14 cellular contexts compared by ENCODE assay signal in genomic region chr14:29925736-29926135, GRCh38. TPM values are rescaled to one million over a fixed set of nuclear protein-coding genes. Genes with fewer than 3 reads are reported as not detected.
A peak's percentile ranks its signal among the peaks of the same experiment; 100 is the strongest.
DNase-seq lines count a peak whose midpoint lies in the region; ATAC-seq, FAIRE-seq and TF ChIP-seq lines count a peak whose summit lies in the region.
"Had no signal": no experiment of that assay in that cellular context is flagged by ENCODE, and none has a peak within 500 bp of the region (broad histone marks: within the 10 kb centered on the region; RNA-seq: fewer than 3 reads in every experiment).

No MANE protein-coding gene starts in this region.

- BruUV-seq in HepG2 (replicated peaks; lab: Mats Ljungman, UMichigan): no TSS peak

- TF ChIP-seq POLR2A in HepG2 (IDR thresholded peaks at IDR 0.05; ENCODE audit: insufficient read depth in 1 of 2, low read depth in 2 of 2, low read length in 2 of 2) (no peak), right lobe of liver (IDR thresholded peaks at IDR 0.05) (no peak)

- ATAC-seq in HepG2 (no peak), right lobe of liver (no peak), lower lobe of right lung (no peak)
- ATAC-seq: activated T-cell treated with anti-CD3 and anti-CD28 coated beads, Interleukin-2, amount 50 U/mL, for 4 hours; Right ventricle myocardium inferior had no signal

- no peak for DNase-seq in HepG2 (ENCODE audit: low spot score)
- no peak for DNase-seq in right lobe of liver
- DNase-seq in lower lobe of right lung: no peak
- no peak for DNase-seq in activated CD4-positive, CD25-positive, alpha-beta regulatory T cell (lab: John Stamatoyannopoulos, UW)
- no peak for DNase-seq in NCI-H748 treated with DMSO at 0.1 percent for 48 hours (lab: John Stamatoyannopoulos, UW)
- DNase-seq in NCI-H526 (lab: John Stamatoyannopoulos, UW): no peak
- DNase-seq in substantia nigra (lab: John Stamatoyannopoulos, UW): no peak
- DNase-seq: activated T-cell treated with anti-CD3 and anti-CD28 coated beads, Interleukin-2, amount 50 U/mL, for 4 hours; Karpas-422; NCI-H510A treated with DMSO at 0.1 percent for 48 hours; stimulated activated CD4-positive, alpha-beta T cell treated with anti-CD3 and anti-CD28 coated beads, Interleukin-12 subunit alpha, Interleukin-12 subunit beta, amount 100 ng/mL, for 4 hours had no signal

- no peaks in the 10 kb centered on the region for H3K79me2 ChIP-seq in HepG2 (ENCODE audit: insufficient read depth, low read length)

- H3K9me3 ChIP-seq in HepG2 (ENCODE audit: low read length) (no peaks in the 10 kb centered on the region), right lobe of liver (no peaks in the 10 kb centered on the region), lower lobe of right lung (no peaks in the 10 kb centered on the region)

- TF ChIP-seq EP300 in HepG2 (IDR thresholded peaks at IDR 0.05; ENCODE audit: low read depth in 2 of 2, low read length in 2 of 2) (no peak), HepG2 (CRISPR knock-in tag; IDR thresholded peaks at IDR 0.05; ENCODE audit: borderline replicate concordance) (no peak)

- intact Hi-C loops in HepG2 (cut with micrococcal nuclease; ENCODE audit: unreplicated experiment) (loop anchor here (5.0 kb wide), 1 partner anchor 1173 kb away; no protein-coding TSS in a partner anchor), right lobe of liver (cut with DNase I) (no loop called here), lower lobe of right lung (cut with DNase I) (no loop called here)

- H3K4me3 ChIP-seq in HepG2 (replicated peaks in 1 of 3; ENCODE audit: insufficient read depth in 1 of 3, low read depth in 2 of 3, low read length in 3 of 3) (no peak overlapping the region), right lobe of liver (no peak overlapping the region), lower lobe of right lung (peak overlapping the region; percentile 69)

- H3K4me1 Mint-ChIP-seq in brain: peaks cover 30% of the 10 kb centered on the region

- H3K27me3 Mint-ChIP-seq in brain: peaks cover 12% of the 10 kb centered on the region

- no peaks in the 10 kb centered on the region for H4K20me1 ChIP-seq in HepG2 (ENCODE audit: insufficient read depth, low read length)

- no peaks in the 10 kb centered on the region for H3K36me3 ChIP-seq in HepG2 (replicated peaks in 1 of 2; ENCODE audit: control insufficient read depth in 1 of 2, insufficient read depth in 2 of 2, low read length in 2 of 2)
- H3K36me3 ChIP-seq in right lobe of liver: no peaks in the 10 kb centered on the region
- H3K36me3 ChIP-seq in lower lobe of right lung: no peaks in the 10 kb centered on the region

- no peaks in the 10 kb centered on the region for H3K36me3 Mint-ChIP-seq in brain

- no peaks in the 10 kb centered on the region for H3K9me3 Mint-ChIP-seq in brain
- H3K9me3 Mint-ChIP-seq: activated T-cell treated with anti-CD3 and anti-CD28 coated beads, Interleukin-2, amount 50 U/mL, for 4 hours had no signal

- TF ChIP-seq CTCF in HepG2 (CRISPR knock-in tag; IDR thresholded peaks at IDR 0.05) (no peak), right lobe of liver (IDR thresholded peaks at IDR 0.05) (no peak), brain (conservative IDR thresholded peaks at IDR 0.05) (no peak), lower lobe of right lung (IDR thresholded peaks at IDR 0.05) (no peak)

- H3K4me3 Mint-ChIP-seq in brain: peak overlapping the region; percentile 93 to 99 (median 97)
- H3K4me3 Mint-ChIP-seq: activated T-cell treated with anti-CD3 and anti-CD28 coated beads, Interleukin-2, amount 50 U/mL, for 4 hours had no signal

- no peak for FAIRE-seq in HepG2 (lab: Jason Lieb, UNC)

- H3K27ac ChIP-seq in HepG2 (ENCODE audit: extremely low read length, insufficient read depth, low read length): no peak overlapping the region
- H3K27ac ChIP-seq in right lobe of liver: no peak overlapping the region
- no peak overlapping the region for H3K27ac ChIP-seq in lower lobe of right lung
- no peak overlapping the region for H3K27ac ChIP-seq in substantia nigra (ENCODE audit: low read depth, low read length, poor library complexity, severe bottlenecking)

- H3K27ac Mint-ChIP-seq in brain: peak overlapping the region in 4 of 5 experiments; percentile 47 to 91 (median 76)

- no peak for TF ChIP-seq RAD21 in HepG2 (CRISPR knock-in tag; IDR thresholded peaks at IDR 0.05)

- CTCF ChIA-PET in HepG2 (lab: Yijun Ruan, JAX; ENCODE audit: low intra/inter-chr PET ratio, low total read pairs): no interaction called here

- 25% methylated on average over 3 of the region's 3 CpGs for WGBS in HepG2 (ENCODE audit: low lambda C conversion rate)
- WGBS in right lobe of liver (ENCODE audit: insufficient coverage, low coverage, low lambda C conversion rate, missing lambda C conversion rate): 48% methylated on average over 3 of the region's 3 CpGs

- POLR2A ChIA-PET in HepG2 (lab: Yijun Ruan, JAX): no interaction called here

- in situ Hi-C loops in HepG2 (cut with HindIII; ENCODE audit: extremely low pct_ligation_motif_present, low pct_unique_long_range_greater_than_20kb): no loop called here

- H3K9ac ChIP-seq in HepG2 (ENCODE audit: insufficient read depth, low read depth, low read length): no peak overlapping the region

- no peak overlapping the region for H3K4me2 ChIP-seq in HepG2 (ENCODE audit: low read depth, low read length)

- H3K4me1 ChIP-seq in HepG2 (ENCODE audit: insufficient read depth, low read length) (peaks cover 10% of the 10 kb centered on the region), right lobe of liver (peaks cover 0 to 8% (median 0%) of the 10 kb centered on the region in 4 donors), lower lobe of right lung (peaks cover 17% of the 10 kb centered on the region)

- H3K27me3 ChIP-seq in HepG2 (ENCODE audit: control insufficient read depth in 1 of 2, insufficient read depth in 2 of 2, low read length in 2 of 2): peaks cover 0 to 30% of the 10 kb centered on the region in 2 experiments; a peak in 4 of 5 replicates
- no peaks in the 10 kb centered on the region for H3K27me3 ChIP-seq in right lobe of liver
- no peaks in the 10 kb centered on the region for H3K27me3 ChIP-seq in lower lobe of right lung (ENCODE audit: low read depth)

- no peak overlapping the region for H2AFZ ChIP-seq in HepG2 (ENCODE audit: low read length)

TF ChIP-seq in HepG2, 621 proteins besides CTCF, POLR2A, EP300 and RAD21 (continues in another document):
- no peak for TF ChIP-seq LRRFIP1 (CRISPR knock-in tag; conservative IDR thresholded peaks at IDR 0.05)

RNA-seq across cellular contexts. Expression of gene PRKD1, which starts 1.9 kb away (rescaled TPM):
- total RNA-seq in HepG2 (2016; rRNA removed; fragmentation: Illumina TruSeq; extraction: Trizol): 0.22 and 0.41 TPM in 2 replicates
- total RNA-seq in HepG2 (2016; cell fraction: cytosol; rRNA removed; fragmentation: Illumina TruSeq; extraction: Trizol; ENCODE audit: low read depth): 0.18 and 0.61 TPM in 2 replicates
- 0.22 and 0.34 TPM in 2 replicates for total RNA-seq in HepG2 (2016; cell fraction: insoluble cytoplasmic fraction; rRNA removed; fragmentation: Illumina TruSeq; extraction: Trizol)
- total RNA-seq in HepG2 (2016; cell fraction: membrane; rRNA removed; fragmentation: Illumina TruSeq; extraction: Trizol): 0.10 and 0.25 TPM in 2 replicates
- total RNA-seq in HepG2 (2016; cell fraction: nucleus; rRNA removed; fragmentation: Illumina TruSeq; extraction: Trizol): 0.50 and 0.65 TPM in 2 replicates
- 1.3 TPM in 2 replicates for polyA plus RNA-seq in HepG2 (2011; rRNA removed)
- 0.66 and 0.73 TPM in 2 replicates for polyA plus RNA-seq in HepG2 (2011; cell fraction: cytosol; rRNA removed)
- polyA plus RNA-seq in HepG2 (2011; cell fraction: nucleus; rRNA removed): 1.9 and 2.5 TPM in 2 replicates
- 0.72 and 0.75 TPM in 2 replicates for polyA plus RNA-seq in HepG2 (2012)
- 0.09 and 0.10 TPM in 2 replicates for polyA plus RNA-seq in HepG2 (2016; cell fraction: cytosol; fragmentation: Illumina TruSeq; extraction: Trizol; ENCODE audit: low read depth)
- 0.32 and 0.38 TPM in 2 replicates for polyA plus RNA-seq in HepG2 (2016; cell fraction: insoluble cytoplasmic fraction; fragmentation: Illumina TruSeq; extraction: Trizol; ENCODE audit: low read depth)
- polyA plus RNA-seq in HepG2 (2016; cell fraction: membrane; fragmentation: Illumina TruSeq; extraction: Trizol; ENCODE audit: low read depth): 0.10 TPM in 1 of 2 replicates, not detected in the other
- polyA plus RNA-seq in HepG2 (2016; cell fraction: nucleus; fragmentation: Illumina TruSeq; extraction: Trizol; ENCODE audit: insufficient read depth, low read depth): 0.43 and 1.0 TPM in 2 replicates
- 4.2 TPM in 1 of 2 replicates, not detected in the other for polyA minus RNA-seq in HepG2 (2011; rRNA and poly(A)+ RNA removed; ENCODE audit: low replicate concordance)
- 1.7 and 2.5 TPM in 2 replicates for polyA minus RNA-seq in HepG2 (2011; cell fraction: cytosol; rRNA and poly(A)+ RNA removed)
- 7.3 and 8.1 TPM in 2 replicates for polyA minus RNA-seq in HepG2 (2011; cell fraction: nucleus; rRNA and poly(A)+ RNA removed)
- 1 to 10 TPM in 5 of 6 experiments, under 1 TPM in 1; 0.74 to 6.2 (median 2.2) TPM for total RNA-seq in right lobe of liver
- polyA plus RNA-seq in brain (ENCODE audit: insufficient read depth, low read depth, low replicate concordance): 10.4 TPM
- 14.9 TPM for total RNA-seq in lower lobe of right lung
- total RNA-seq: G401 had no signal
